14 cellular contexts compared by ENCODE assay signal in the genomic region with DNA sequence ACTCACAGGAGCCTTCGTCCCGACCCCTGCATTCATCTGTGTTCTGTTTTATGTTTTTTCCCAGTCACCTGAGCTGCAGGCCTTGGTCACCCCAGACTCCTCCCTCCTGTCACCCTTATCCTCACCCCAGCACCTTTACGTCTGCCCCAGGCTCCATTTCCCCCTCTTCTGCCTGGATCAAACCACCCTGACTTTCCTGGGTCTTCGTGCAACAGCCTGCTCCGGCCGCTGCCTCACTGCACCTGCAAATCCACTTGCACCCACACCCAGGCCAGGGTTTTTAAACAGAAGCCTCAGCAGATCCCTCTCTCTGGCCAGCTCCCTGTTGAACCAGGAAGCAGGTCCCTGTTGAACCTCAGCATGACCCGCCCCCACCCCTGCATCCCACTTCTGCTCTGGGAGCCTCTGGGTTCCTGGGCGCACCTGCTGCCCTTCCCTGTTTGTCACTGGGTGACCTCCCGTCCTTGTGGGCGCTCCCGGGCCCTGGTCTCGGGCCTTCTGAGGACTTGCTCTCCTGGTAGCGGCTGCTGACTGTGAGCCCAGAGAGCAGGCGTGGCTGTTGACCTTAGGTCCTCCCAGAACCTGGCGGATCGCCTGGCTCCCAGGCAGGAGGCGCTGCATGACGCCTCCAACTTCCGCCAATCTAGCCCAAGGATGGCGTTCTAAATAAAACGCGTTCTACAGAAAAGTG. TPM values are rescaled to one million over a fixed set of nuclear protein-coding genes. Genes with fewer than 3 reads are reported as not detected.
DNase-seq lines count a peak whose midpoint lies in the region; ATAC-seq and TF ChIP-seq lines count a peak whose summit lies in the region.
"Had no signal": no experiment of that assay in that cellular context is flagged by ENCODE, and none has a peak within 500 bp of the region (broad histone marks: within the 10 kb centered on the region; RNA-seq: fewer than 3 reads in every experiment).

No MANE protein-coding gene starts in this region.

- H3K4me3 Mint-ChIP-seq in activated CD4-positive, alpha-beta T cell treated with anti-CD3 and anti-CD28 coated beads for 36 hours: no peak overlapping the region
- H3K4me3 Mint-ChIP-seq: activated naive CD8-positive, alpha-beta T cell treated with anti-CD3 and anti-CD28 coated beads, Interleukin-2, amount 10 ng/mL, durations not matched to agents 7 days and 5 days had no signal

- intact Hi-C loops in right cardiac atrium (cut with DNase I): no loop called here
- intact Hi-C loops in stomach (cut with DNase I; ENCODE audit: low total_unique reads): loop anchor here (10.0 kb wide), 1 partner anchor 59 kb away; no protein-coding TSS in a partner anchor
- intact Hi-C loops in activated CD4-positive, alpha-beta T cell treated with anti-CD3 and anti-CD28 coated beads for 36 hours (cut with DNase I, micrococcal nuclease): no loop called here

- peaks cover 4% of the 10 kb centered on the region for H3K4me1 Mint-ChIP-seq in activated CD4-positive, alpha-beta T cell treated with anti-CD3 and anti-CD28 coated beads for 36 hours

- no peak overlapping the region for H3K27ac Mint-ChIP-seq in activated CD4-positive, alpha-beta T cell treated with anti-CD3 and anti-CD28 coated beads for 36 hours
- H3K27ac Mint-ChIP-seq: activated naive CD8-positive, alpha-beta T cell treated with anti-CD3 and anti-CD28 coated beads, Interleukin-2, amount 10 ng/mL, durations not matched to agents 7 days and 5 days had no signal

- H3K36me3 ChIP-seq in stomach: no peaks in the 10 kb centered on the region

- H3K27me3 Mint-ChIP-seq in activated CD4-positive, alpha-beta T cell treated with anti-CD3 and anti-CD28 coated beads for 36 hours: peaks cover 5% of the 10 kb centered on the region

- DNase-seq in NCI-H2081 (lab: John Stamatoyannopoulos, UW): peak; percentile 39 to 75
- DNase-seq in NCI-H2081 treated with DMSO at 0.1 percent for 48 hours (lab: John Stamatoyannopoulos, UW): no peak
- peak; percentile 77 to 92 for DNase-seq in SHP77 (lab: John Stamatoyannopoulos, UW)
- DNase-seq in right cardiac atrium: peak in 2 of 3 donors; percentile 53 to 84
- DNase-seq in stomach: peak; percentile 95
- no peak for DNase-seq in activated CD4-positive, alpha-beta T cell treated with anti-CD3 and anti-CD28 coated beads for 36 hours
- DNase-seq in A172 (ENCODE audit: low spot score): no peak
- DNase-seq: activated CD4-positive, alpha-beta T cell treated with anti-CD3 and anti-CD28 coated beads, Interleukin-2, amount 50 U/mL, for 1 hour; activated naive CD8-positive, alpha-beta T cell treated with anti-CD3 and anti-CD28 coated beads, Interleukin-2, amount 10 ng/mL, durations not matched to agents 7 days and 5 days; GF-D8; NCI-H1436 treated with DMSO at 0.1 percent for 48 hours had no signal

- H3K9me3 Mint-ChIP-seq in activated CD4-positive, alpha-beta T cell treated with anti-CD3 and anti-CD28 coated beads for 36 hours (ENCODE audit: low read depth): no peaks in the 10 kb centered on the region
- H3K9me3 Mint-ChIP-seq: activated naive CD8-positive, alpha-beta T cell treated with anti-CD3 and anti-CD28 coated beads, Interleukin-2, amount 10 ng/mL, durations not matched to agents 7 days and 5 days had no signal

- CTCF ChIA-PET in activated CD4-positive, alpha-beta T cell treated with anti-CD3 and anti-CD28 coated beads for 36 hours (lab: Charles Lee): interaction anchor here (1.2 kb wide), 1 partner anchor 50 kb away, joined by 4 read pairs; the partner anchor contains the start of gene SYCE3

- H3K4me3 ChIP-seq in right cardiac atrium (ENCODE audit: low read length): no peak overlapping the region
- no peak overlapping the region for H3K4me3 ChIP-seq in stomach

- TF ChIP-seq EP300 in stomach (IDR thresholded peaks at IDR 0.05): no peak

- TF ChIP-seq CTCF in stomach (IDR thresholded peaks at IDR 0.05): peak in 2 of 7 experiments; percentile 13 to 40

- no peak for TF ChIP-seq POLR2A in stomach (IDR thresholded peaks at IDR 0.05)

- H3K27ac ChIP-seq in right cardiac atrium (ENCODE audit: low read length): no peak overlapping the region
- H3K27ac ChIP-seq in stomach: peak overlapping the region; percentile 74 to 85 (median 81)
- H3K27ac ChIP-seq: epithelial cell of prostate had no signal

- peak; percentile 70 to 79 for ATAC-seq in right cardiac atrium
- ATAC-seq in activated CD4-positive, alpha-beta T cell treated with anti-CD3 and anti-CD28 coated beads for 36 hours: no peak
- no peak for ATAC-seq in HG02763 (IDR thresholded peaks at IDR 0.05; ENCODE audit: unreplicated experiment)

- no peaks in the 10 kb centered on the region for H3K36me3 Mint-ChIP-seq in activated CD4-positive, alpha-beta T cell treated with anti-CD3 and anti-CD28 coated beads for 36 hours (ENCODE audit: low read depth)
- H3K36me3 Mint-ChIP-seq: activated naive CD8-positive, alpha-beta T cell treated with anti-CD3 and anti-CD28 coated beads, Interleukin-2, amount 10 ng/mL, durations not matched to agents 7 days and 5 days had no signal

- H3K4me1 ChIP-seq in right cardiac atrium (ENCODE audit: control insufficient read depth, insufficient read depth, low read length): no peaks in the 10 kb centered on the region
- H3K4me1 ChIP-seq in stomach: peaks cover 6 to 15% (median 11%) of the 10 kb centered on the region in 4 donors

- no peaks in the 10 kb centered on the region for H3K27me3 ChIP-seq in right cardiac atrium (ENCODE audit: control insufficient read depth, insufficient read depth)
- H3K27me3 ChIP-seq in stomach: peaks cover 0 to 57% (median 0%) of the 10 kb centered on the region in 3 donors

- H3K9me3 ChIP-seq in right cardiac atrium (ENCODE audit: control insufficient read depth, low read length) (no peaks in the 10 kb centered on the region), stomach (no peaks in the 10 kb centered on the region)

- POLR2A ChIA-PET in activated CD4-positive, alpha-beta T cell treated with anti-CD3 and anti-CD28 coated beads for 36 hours (lab: Charles Lee): no interaction called here

- WGBS in right cardiac atrium: 64% methylated on average over 22 of the region's 22 CpGs
- 30 to 46% (median 34%) methylated on average over 17 to 22 of the region's 22 CpGs for WGBS in stomach, 5 donors

RNA-seq across cellular contexts. Expression of gene MAPK8IP2, which starts 12.8 kb away (rescaled TPM):
- under 1 TPM; 0.28 to 0.47 (median 0.38) TPM for total RNA-seq in right cardiac atrium
- 0.57 TPM for polyA plus RNA-seq in right cardiac atrium
- total RNA-seq in stomach: 1 to 10 TPM in 2 of 5 donors, under 1 TPM in 3; 0.43 to 5.8 (median 0.89) TPM
- 1 to 10 TPM in 1 of 3 donors, under 1 TPM in 2; 0.61 to 1.6 (median 0.81) TPM for polyA plus RNA-seq in stomach
- total RNA-seq in activated CD4-positive, alpha-beta T cell treated with anti-CD3 and anti-CD28 coated beads for 36 hours: under 1 TPM; 0.14 TPM
- 7.9 and 10.8 TPM in 2 replicates for total RNA-seq in A172 (2014; rRNA removed; shearing (Covaris generic))

RNA-seq across cellular contexts. Expression of gene ARSA, which starts 14.5 kb away (rescaled TPM):
- total RNA-seq in right cardiac atrium (10 to 100 TPM; 30.3 to 37.0 (median 32.2) TPM), stomach (10 to 100 TPM in 4 of 5 donors, 1 to 10 TPM in 1; 7.7 to 88.1 (median 46.8) TPM)
- polyA plus RNA-seq in right cardiac atrium (35.6 TPM), stomach (10 to 100 TPM; 27.0 to 45.7 (median 41.2) TPM)
- total RNA-seq in activated CD4-positive, alpha-beta T cell treated with anti-CD3 and anti-CD28 coated beads for 36 hours: 10 to 100 TPM; 14.9 to 15.4 TPM
- total RNA-seq in A172 (2014; rRNA removed; shearing (Covaris generic)): 12.8 and 14.3 TPM in 2 replicates

RNA-seq across cellular contexts. Expression of gene CHKB, which starts 30.8 kb away (rescaled TPM):
- 10 to 100 TPM; 33.9 to 63.4 (median 42.7) TPM for total RNA-seq in right cardiac atrium
- 44.5 TPM for polyA plus RNA-seq in right cardiac atrium
- total RNA-seq in stomach: 100 to 1,000 TPM in 2 of 5 donors, 10 to 100 TPM in 3; 31.9 to 283 (median 81.2) TPM
- polyA plus RNA-seq in stomach: 100 to 1,000 TPM; 107 to 152 (median 129) TPM
- total RNA-seq in activated CD4-positive, alpha-beta T cell treated with anti-CD3 and anti-CD28 coated beads for 36 hours: 10 to 100 TPM; 68.2 to 79.7 TPM
- 27.9 and 30.7 TPM in 2 replicates for total RNA-seq in A172 (2014; rRNA removed; shearing (Covaris generic))

RNA-seq across cellular contexts. Expression of gene CPT1B, which starts 35.2 kb away (rescaled TPM):
- total RNA-seq in right cardiac atrium (100 to 1,000 TPM; 236 to 290 (median 263) TPM), stomach (100 to 1,000 TPM in 2 of 5 donors, 10 to 100 TPM in 1, 1 to 10 TPM in 2; 6.6 to 164 (median 54.5) TPM)
- polyA plus RNA-seq in right cardiac atrium (217 TPM), stomach (10 to 100 TPM in 2 of 3 donors, 1 to 10 TPM in 1; 9.8 to 31.8 (median 10.1) TPM)
- total RNA-seq in activated CD4-positive, alpha-beta T cell treated with anti-CD3 and anti-CD28 coated beads for 36 hours: 10 to 100 TPM; 42.5 to 51.4 TPM
- 6.4 and 13.8 TPM in 2 replicates for total RNA-seq in A172 (2014; rRNA removed; shearing (Covaris generic))

RNA-seq across cellular contexts. Expression of gene SYCE3, which starts 50.7 kb away (rescaled TPM):
- total RNA-seq in right cardiac atrium (not detected), stomach (not detected)
- polyA plus RNA-seq in right cardiac atrium (not detected), stomach (1 to 10 TPM in 1 of 3 donors, under 1 TPM in 1, not detected in 1; 0.80 to 1.9 TPM)
- 1 to 10 TPM; 3.8 TPM for total RNA-seq in activated CD4-positive, alpha-beta T cell treated with anti-CD3 and anti-CD28 coated beads for 36 hours
- total RNA-seq in A172 (2014; rRNA removed; shearing (Covaris generic)): 2.5 TPM in 1 of 2 replicates, not detected in the other
- total RNA-seq: SK-MEL-5 had no signal

Comparison
In these comparisons a context has a peak if more than half of its experiments do, and no peak if none do; other contexts are left out.
1. DNase-seq: peak in NCI-H2081 (2 of 2), SHP77 (2 of 2), right cardiac atrium (2 of 3) and stomach (single experiment); none in NCI-H2081 treated with DMSO at 0.1 percent for 48 hours (single experiment), activated CD4-positive, alpha-beta T cell treated with anti-CD3 and anti-CD28 coated beads for 36 hours (single experiment) and A172 (single experiment).
2. ATAC-seq: peak in right cardiac atrium (2 of 2); none in activated CD4-positive, alpha-beta T cell treated with anti-CD3 and anti-CD28 coated beads for 36 hours (single experiment) and HG02763 (single experiment).